ENCODE assay signal across 38 cellular contexts in the genomic region with DNA sequence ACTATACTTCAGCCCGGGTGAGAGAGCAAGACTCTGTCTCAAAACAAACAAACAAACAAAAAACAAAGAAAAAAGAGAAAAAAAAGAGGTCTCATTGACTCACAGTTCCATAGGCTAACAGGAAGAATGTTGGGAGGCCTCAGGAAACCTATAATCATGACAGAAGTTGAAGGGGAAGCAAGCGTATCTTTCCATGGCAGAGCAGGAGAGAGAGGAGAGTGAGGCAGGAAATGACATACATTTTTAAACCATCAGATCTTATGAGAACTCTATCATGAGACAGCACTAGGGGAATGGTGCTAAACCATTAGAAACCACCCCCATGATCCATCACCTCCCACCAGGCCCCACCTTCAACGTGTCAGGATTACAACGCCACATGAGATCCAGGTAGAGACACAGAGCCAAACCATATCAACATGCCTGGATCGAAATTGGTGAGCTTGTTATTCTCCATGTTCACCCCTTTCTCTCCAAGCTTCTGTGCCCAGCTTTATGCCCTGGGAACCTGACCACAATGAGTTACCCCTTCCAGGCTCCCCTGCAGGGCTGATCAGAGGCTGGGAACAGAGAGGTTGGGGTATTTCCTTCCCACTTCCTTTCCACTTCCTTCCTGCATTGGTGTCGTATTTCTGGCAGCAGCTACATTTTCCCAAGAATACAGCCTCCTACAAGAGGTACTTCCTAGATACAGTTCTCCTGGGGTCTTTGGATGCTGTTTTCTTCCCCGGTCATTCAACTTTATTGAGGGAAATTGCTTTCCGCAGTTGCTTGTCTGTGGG.
"Had no signal": no experiment of that assay in that cellular context is flagged by ENCODE, and none has a peak within 500 bp of the region (broad histone marks: within the 10 kb centered on the region; RNA-seq: fewer than 3 reads in every experiment).

No MANE protein-coding gene starts in this region.

- H3K4me3 Mint-ChIP-seq: activated CD4-positive, alpha-beta memory T cell treated with anti-CD3 and anti-CD28 coated beads, Interleukin-2, amount 10 ng/mL, durations not matched to agents 7 days and 5 days; activated CD4-positive, alpha-beta T cell treated with anti-CD3 and anti-CD28 coated beads, Interleukin-2, amount 10 ng/mL, durations not matched to agents 7 days and 5 days; activated naive CD4-positive, alpha-beta T cell treated with anti-CD3 and anti-CD28 coated beads, Interleukin-2, amount 10 ng/mL, durations not matched to agents 7 days and 5 days; activated naive CD8-positive, alpha-beta T cell treated with anti-CD3 and anti-CD28 coated beads, Interleukin-2, amount 10 ng/mL, durations not matched to agents 7 days and 5 days; activated T-cell treated with anti-CD3 and anti-CD28 coated beads, Interleukin-2, amount 50 U/mL, for 24 hours; endodermal cell; naive thymus-derived CD4-positive, alpha-beta T cell; neural progenitor cell; stimulated activated memory B cell treated with anti-CD40 and anti-IgM and Interleukin-4, amounts not matched to agents 10 μg/mL and 1 μg/mL and 100 μg/mL, for 72 hours; T-helper 17 cell had no signal

- H3K36me3 Mint-ChIP-seq: activated naive CD4-positive, alpha-beta T cell treated with anti-CD3 and anti-CD28 coated beads, Interleukin-2, amount 10 ng/mL, durations not matched to agents 7 days and 5 days; activated naive CD8-positive, alpha-beta T cell treated with anti-CD3 and anti-CD28 coated beads, Interleukin-2, amount 10 ng/mL, durations not matched to agents 7 days and 5 days; naive thymus-derived CD4-positive, alpha-beta T cell; neural progenitor cell; stimulated activated memory B cell treated with anti-CD40 and anti-IgM and Interleukin-4, amounts not matched to agents 10 μg/mL and 1 μg/mL and 100 μg/mL, for 72 hours had no signal

- H2AFZ ChIP-seq: hepatocyte, neural progenitor cell, parathyroid adenoma had no signal

- H3K79me2 ChIP-seq: hepatocyte, parathyroid adenoma had no signal

- H3K27me3 Mint-ChIP-seq: activated CD4-positive, alpha-beta memory T cell treated with anti-CD3 and anti-CD28 coated beads, Interleukin-2, amount 10 ng/mL, durations not matched to agents 7 days and 5 days; activated CD4-positive, alpha-beta T cell treated with anti-CD3 and anti-CD28 coated beads, Interleukin-2, amount 10 ng/mL, durations not matched to agents 7 days and 5 days; activated naive CD4-positive, alpha-beta T cell treated with anti-CD3 and anti-CD28 coated beads, Interleukin-2, amount 10 ng/mL, durations not matched to agents 7 days and 5 days; activated naive CD8-positive, alpha-beta T cell treated with anti-CD3 and anti-CD28 coated beads, Interleukin-2, amount 10 ng/mL, durations not matched to agents 7 days and 5 days; activated T-cell treated with anti-CD3 and anti-CD28 coated beads, Interleukin-2, amount 50 U/mL, for 24 hours; naive thymus-derived CD4-positive, alpha-beta T cell; stimulated activated memory B cell treated with anti-CD40 and anti-IgM and Interleukin-4, amounts not matched to agents 10 μg/mL and 1 μg/mL and 100 μg/mL, for 72 hours; T-helper 17 cell had no signal

- H3K4me1 Mint-ChIP-seq: activated CD4-positive, alpha-beta memory T cell treated with anti-CD3 and anti-CD28 coated beads, Interleukin-2, amount 10 ng/mL, durations not matched to agents 7 days and 5 days; activated CD4-positive, alpha-beta T cell treated with anti-CD3 and anti-CD28 coated beads, Interleukin-2, amount 10 ng/mL, durations not matched to agents 7 days and 5 days; activated naive CD4-positive, alpha-beta T cell treated with anti-CD3 and anti-CD28 coated beads, Interleukin-2, amount 10 ng/mL, durations not matched to agents 7 days and 5 days; activated naive CD8-positive, alpha-beta T cell treated with anti-CD3 and anti-CD28 coated beads, Interleukin-2, amount 10 ng/mL, durations not matched to agents 7 days and 5 days; naive thymus-derived CD4-positive, alpha-beta T cell; stimulated activated memory B cell treated with anti-CD40 and anti-IgM and Interleukin-4, amounts not matched to agents 10 μg/mL and 1 μg/mL and 100 μg/mL, for 72 hours; T-helper 17 cell had no signal

- H3K27ac Mint-ChIP-seq: activated CD4-positive, alpha-beta memory T cell treated with anti-CD3 and anti-CD28 coated beads, Interleukin-2, amount 10 ng/mL, durations not matched to agents 7 days and 5 days; activated CD4-positive, alpha-beta T cell treated with anti-CD3 and anti-CD28 coated beads, Interleukin-2, amount 10 ng/mL, durations not matched to agents 7 days and 5 days; activated naive CD4-positive, alpha-beta T cell treated with anti-CD3 and anti-CD28 coated beads, Interleukin-2, amount 10 ng/mL, durations not matched to agents 7 days and 5 days; activated naive CD8-positive, alpha-beta T cell treated with anti-CD3 and anti-CD28 coated beads, Interleukin-2, amount 10 ng/mL, durations not matched to agents 7 days and 5 days; activated T-cell treated with anti-CD3 and anti-CD28 coated beads, Interleukin-2, amount 50 U/mL, for 24 hours; endodermal cell; naive thymus-derived CD4-positive, alpha-beta T cell; neural progenitor cell; stimulated activated memory B cell treated with anti-CD40 and anti-IgM and Interleukin-4, amounts not matched to agents 10 μg/mL and 1 μg/mL and 100 μg/mL, for 72 hours; T-helper 17 cell had no signal

- ATAC-seq: left cardiac atrium; left ventricle myocardium superior; naive thymus-derived CD4-positive, alpha-beta T cell; psoas muscle; stimulated activated memory B cell treated with anti-CD40 and anti-IgM and Interleukin-4, amounts not matched to agents 10 μg/mL and 1 μg/mL and 100 μg/mL, for 72 hours; T-helper 17 cell; upper lobe of right lung had no signal

- H3K4me2 ChIP-seq: hepatocyte, neural progenitor cell had no signal

- FAIRE-seq: astrocyte, frontal cortex, keratinocyte, small intestine had no signal

- H3K36me3 ChIP-seq: brain microvascular endothelial cell, esophagus squamous epithelium, neural progenitor cell, sigmoid colon, suprapubic skin, tibial artery, upper lobe of right lung had no signal

- DNase-seq: activated CD4-positive, alpha-beta memory T cell treated with anti-CD3 and anti-CD28 coated beads, Interleukin-2, amount 10 ng/mL, durations not matched to agents 7 days and 5 days; activated CD4-positive, alpha-beta T cell treated with anti-CD3 and anti-CD28 coated beads for 1 hour; activated CD4-positive, alpha-beta T cell treated with anti-CD3 and anti-CD28 coated beads, Interleukin-2, amount 10 ng/mL, durations not matched to agents 7 days and 5 days; activated CD8-positive, alpha-beta memory T cell treated with anti-CD3 and anti-CD28 coated beads, Interleukin-2, amount 50 U/mL, for 48 hours; activated gamma-delta T cell; activated naive CD4-positive, alpha-beta T cell treated with anti-CD3 and anti-CD28 coated beads, Interleukin-2, amount 10 ng/mL, durations not matched to agents 7 days and 5 days; activated naive CD8-positive, alpha-beta T cell treated with anti-CD3 and anti-CD28 coated beads, Interleukin-2, amount 10 ng/mL, durations not matched to agents 7 days and 5 days; activated T-cell treated with anti-CD3 and anti-CD28 coated beads, Interleukin-2, amount 50 U/mL, for 24 hours; amniotic stem cell; brain microvascular endothelial cell; endodermal cell; esophagus squamous epithelium; left cardiac atrium; left ventricle myocardium superior; mammary epithelial cell; midbrain; naive thymus-derived CD4-positive, alpha-beta T cell; occipital lobe; psoas muscle; sigmoid colon; small intestine; stimulated activated CD4-positive, alpha-beta T cell treated with anti-CD3 and anti-CD28 coated beads, Interleukin-1b, Interleukin-23, amount 100 ng/mL, for 48 hours; stimulated activated CD4-positive, alpha-beta T cell treated with anti-CD3 and anti-CD28 coated beads, Interleukin-4, amount 100 ng/mL, for 4 hours; stimulated activated CD8-positive, alpha-beta memory T cell treated with anti-CD3 and anti-CD28 coated beads, Interleukin-4, amount 100 ng/mL, for 48 hours; T-helper 17 cell; T1000; tibial artery; upper lobe of right lung had no signal

- H3K4me1 ChIP-seq: esophagus squamous epithelium, parathyroid adenoma, psoas muscle, sigmoid colon, suprapubic skin, tibial artery, upper lobe of right lung had no signal

- H3K4me3 ChIP-seq: coronary artery, esophagus squamous epithelium, hepatocyte, neural progenitor cell, psoas muscle, sigmoid colon, suprapubic skin, tibial artery, upper lobe of right lung had no signal

- H3K27me3 ChIP-seq: brain microvascular endothelial cell, esophagus squamous epithelium, hepatocyte, neural progenitor cell, sigmoid colon, suprapubic skin, tibial artery, upper lobe of right lung had no signal

- H3K9me3 Mint-ChIP-seq: endodermal cell, neural progenitor cell had no signal

- H3K27ac ChIP-seq: brain microvascular endothelial cell, coronary artery, epithelial cell of prostate, esophagus squamous epithelium, hepatocyte, neural progenitor cell, parathyroid adenoma, psoas muscle, sigmoid colon, suprapubic skin, tibial artery, upper lobe of right lung had no signal
